In genomic region chr3:103184772-103185171, GRCh38 we compare ENCODE assay signal across 23 cellular contexts.
A peak's percentile ranks its signal among the peaks of the same experiment; 100 is the strongest.
DNase-seq lines count a peak whose midpoint lies in the region; ATAC-seq, FAIRE-seq and TF ChIP-seq lines count a peak whose summit lies in the region.
"Had no signal": no experiment of that assay in that cellular context is flagged by ENCODE, and none has a peak within 500 bp of the region (broad histone marks: within the 10 kb centered on the region; RNA-seq: fewer than 3 reads in every experiment).

No MANE protein-coding gene starts in this region.

- TF ChIP-seq CTCF in PC-3 (conservative IDR thresholded peaks at IDR 0.05; ENCODE audit: low read depth, low read length) (no peak), bronchial epithelial cell (IDR thresholded peaks at IDR 0.05; ENCODE audit: insufficient read depth, low read length, severe bottlenecking) (no peak), progenitor cell of endocrine pancreas (IDR thresholded peaks at IDR 0.05; ENCODE audit: unreplicated experiment) (no peak)

- DNase-seq in ELR (ENCODE audit: low read depth) (peak; percentile 27), PC-3 (peak; percentile 47), bronchial epithelial cell (ENCODE audit: low read depth) (peak; percentile 25), kidney tubule cell (ENCODE audit: low spot score) (peak; percentile 30), GM19238 (ENCODE audit: insufficient read length, low spot score) (no peak), progenitor cell of endocrine pancreas (ENCODE audit: low spot score, unreplicated experiment) (no peak), amniotic stem cell (lab: John Stamatoyannopoulos, UW) (no peak), GM03348 (ENCODE audit: low spot score) (no peak)
- DNase-seq: AML-193; Caco-2; CD4-positive, alpha-beta T cell; DMS153; DMS79; GF-D8; GM23248; KBM-7 had no signal

- no peaks in the 10 kb centered on the region for H3K27me3 ChIP-seq in PC-3 (ENCODE audit: low read length)
- H3K27me3 ChIP-seq in bronchial epithelial cell (ENCODE audit: control insufficient read depth, insufficient read depth, low read length) = no peaks in the 10 kb centered on the region

- CTCF ChIA-PET in PC-3 (lab: Charles Lee) = no interaction called here

- H3K27me3 Mint-ChIP-seq in progenitor cell of endocrine pancreas = no peaks in the 10 kb centered on the region
- H3K27me3 Mint-ChIP-seq: CD4-positive, alpha-beta T cell; IgD-negative memory B cell had no signal

- H3K4me1 ChIP-seq in PC-3 (ENCODE audit: insufficient read depth, low read length) = peaks cover 14% of the 10 kb centered on the region; the same call in 1 of the 2 replicates
- H3K4me1 ChIP-seq: A549, Caco-2, HAP-1 had no signal

- no peaks in the 10 kb centered on the region for H3K9me2 ChIP-seq in PC-3 (replicated peaks; ENCODE audit: low read length)

- BruUV-seq in PC-3 (replicated peaks; lab: Mats Ljungman, UMichigan) = no TSS peak

- no peak for FAIRE-seq in bronchial epithelial cell (lab: Jason Lieb, UNC)
- FAIRE-seq: A549, GM12878, HepG2 had no signal

- H3K4me3 Mint-ChIP-seq in progenitor cell of endocrine pancreas (ENCODE audit: low read depth) = no peak overlapping the region
- H3K4me3 Mint-ChIP-seq: CD4-positive, alpha-beta T cell; IgD-negative memory B cell had no signal

- H3K36me3 ChIP-seq in PC-3 (ENCODE audit: low read depth, low read length) = no peaks in the 10 kb centered on the region
- H3K36me3 ChIP-seq in bronchial epithelial cell (ENCODE audit: control insufficient read depth, insufficient read depth, low read length) = no peaks in the 10 kb centered on the region
- H3K36me3 ChIP-seq: HAP-1 had no signal

- H3K27ac ChIP-seq in PC-3 (ENCODE audit: low read length) = no peak overlapping the region
- H3K27ac ChIP-seq: A549, C4-2B, GM23248, HL-60 had no signal

- POLR2A ChIA-PET in PC-3 (lab: Charles Lee; ENCODE audit: unreplicated experiment) = no interaction called here

- H3K27ac Mint-ChIP-seq in progenitor cell of endocrine pancreas = no peak overlapping the region
- H3K27ac Mint-ChIP-seq: CD4-positive, alpha-beta T cell; IgD-negative memory B cell had no signal

- no peaks in the 10 kb centered on the region for H3K36me3 Mint-ChIP-seq in progenitor cell of endocrine pancreas (ENCODE audit: insufficient read depth)

- no peak overlapping the region for H3K4me2 ChIP-seq in PC-3 (ENCODE audit: low read length)
- H3K4me2 ChIP-seq: A549 had no signal

- no peak overlapping the region for H3K9ac ChIP-seq in PC-3 (ENCODE audit: low read length)
- H3K9ac ChIP-seq: GM23248 had no signal

- H3F3A ChIP-seq in PC-3 (ENCODE audit: low read length, unreplicated experiment) = no peaks in the 10 kb centered on the region

- H3K4me3 ChIP-seq in PC-3 (ENCODE audit: low read length) = no peak overlapping the region
- H3K4me3 ChIP-seq in bronchial epithelial cell (ENCODE audit: low read depth, low read length) = no peak overlapping the region
- H3K4me3 ChIP-seq: A549, GM12878, GM23248, HAP-1 had no signal

- H2AFZ ChIP-seq in PC-3 (ENCODE audit: low read length) = no peak overlapping the region
- H2AFZ ChIP-seq: GM23248 had no signal

- H4K20me1 ChIP-seq in PC-3 (ENCODE audit: low read length) = no peaks in the 10 kb centered on the region

- intact Hi-C loops in PC-3 (cut with micrococcal nuclease) = no loop called here

- no peak for ATAC-seq in PC-3
- ATAC-seq: A549, GM12878, HepG2 had no signal

- H3K9me3 ChIP-seq in PC-3 (ENCODE audit: low read length) = no peaks in the 10 kb centered on the region; the same call in 1 of the 2 replicates
- H3K9me3 ChIP-seq: A549, Caco-2, HAP-1 had no signal

- no peaks in the 10 kb centered on the region for H3K4me1 Mint-ChIP-seq in progenitor cell of endocrine pancreas (ENCODE audit: low read depth)
- H3K4me1 Mint-ChIP-seq: IgD-negative memory B cell had no signal

- no peaks in the 10 kb centered on the region for H3K79me2 ChIP-seq in PC-3 (ENCODE audit: low read length)

- peaks cover 8% of the 10 kb centered on the region for H3K9me3 Mint-ChIP-seq in progenitor cell of endocrine pancreas (ENCODE audit: low read depth)
- H3K9me3 Mint-ChIP-seq: IgD-negative memory B cell had no signal

Comparison
In these comparisons a context has a peak if more than half of its experiments do, and no peak if none do; other contexts are left out.
1. DNase-seq: peak in ELR (single experiment), PC-3 (single experiment), bronchial epithelial cell (single experiment) and kidney tubule cell (single experiment); none in GM19238 (single experiment), progenitor cell of endocrine pancreas (single experiment), amniotic stem cell (single experiment) and GM03348 (single experiment).